27 cellular contexts compared by ENCODE assay signal in the genomic region with DNA sequence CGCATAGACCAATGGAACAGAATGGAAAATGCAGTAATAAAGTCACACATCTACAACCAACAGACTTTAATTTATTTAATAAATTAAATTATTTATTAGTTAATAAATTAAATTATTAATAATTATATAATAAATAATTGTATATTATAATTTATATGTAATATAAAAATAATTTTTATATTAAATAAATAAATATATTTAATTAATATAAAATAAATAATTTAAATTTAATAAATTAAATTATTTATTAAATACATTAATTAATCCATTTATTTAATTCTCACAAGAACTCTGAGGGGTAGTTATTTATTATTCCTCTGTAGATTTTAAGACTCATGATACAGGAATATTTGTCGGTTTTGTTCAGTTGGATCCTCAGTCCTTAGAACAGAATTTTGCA.
"Had no signal": no experiment of that assay in that cellular context is flagged by ENCODE, and none has a peak within 500 bp of the region (broad histone marks: within the 10 kb centered on the region; RNA-seq: fewer than 3 reads in every experiment).

No MANE protein-coding gene starts in this region.

- H3K27me3 ChIP-seq: ovary, spleen, suprapubic skin, tibial artery, upper lobe of right lung had no signal

- H3K36me3 ChIP-seq: left ventricle myocardium inferior, ovary, prostate gland, spleen, suprapubic skin, thoracic aorta, tibial artery, upper lobe of right lung had no signal

- H3K27ac ChIP-seq: left ventricle myocardium inferior, ovary, prostate gland, skin epidermis, spleen, suprapubic skin, thoracic aorta, tibial artery, upper lobe of right lung had no signal

- ATAC-seq: mucosa of descending colon; naive thymus-derived CD4-positive, alpha-beta T cell; natural killer cell treated with Interleukin-12 subunit alpha and Interleukin-12 subunit beta and Interleukin-15 and Interleukin-18, amount 100 ng/mL, for 72 hours; right cardiac atrium; sciatic nerve; stimulated activated effector memory CD8-positive, alpha-beta T cell treated with anti-CD3 and anti-CD28 coated beads, Interleukin-12 subunit alpha, Interleukin-12 subunit beta, amount 100 ng/mL, for 72 hours; upper lobe of right lung had no signal

- H3K27me3 Mint-ChIP-seq: memory B cell; naive thymus-derived CD4-positive, alpha-beta T cell; natural killer cell treated with Interleukin-12 subunit alpha and Interleukin-12 subunit beta and Interleukin-15 and Interleukin-18, amount 100 ng/mL, for 72 hours; stimulated activated naive CD8-positive, alpha-beta T cell treated with anti-CD3 and anti-CD28 coated beads, Interleukin-15, Interleukin-2, amounts not matched to agents 100 ng/mL and 50 ng/mL, for 24 hours had no signal

- H3K36me3 Mint-ChIP-seq: memory B cell; naive thymus-derived CD4-positive, alpha-beta T cell; stimulated activated effector memory CD8-positive, alpha-beta T cell treated with anti-CD3 and anti-CD28 coated beads, Interleukin-12 subunit alpha, Interleukin-12 subunit beta, amount 100 ng/mL, for 72 hours had no signal

- H3K4me3 Mint-ChIP-seq: memory B cell; naive thymus-derived CD4-positive, alpha-beta T cell; natural killer cell treated with Interleukin-12 subunit alpha and Interleukin-12 subunit beta and Interleukin-15 and Interleukin-18, amount 100 ng/mL, for 72 hours; stimulated activated effector memory CD8-positive, alpha-beta T cell treated with anti-CD3 and anti-CD28 coated beads, Interleukin-12 subunit alpha, Interleukin-12 subunit beta, amount 100 ng/mL, for 72 hours; stimulated activated naive CD8-positive, alpha-beta T cell treated with anti-CD3 and anti-CD28 coated beads, Interleukin-15, Interleukin-2, amounts not matched to agents 100 ng/mL and 50 ng/mL, for 24 hours had no signal

- DNase-seq: hippocampal formation; left ventricle myocardium inferior; midbrain; mucosa of descending colon; naive thymus-derived CD4-positive, alpha-beta T cell; ovary; posterior cingulate gyrus; retina; right cardiac atrium; spleen; stimulated activated CD4-positive, alpha-beta T cell treated with anti-CD3 and anti-CD28 coated beads, Interleukin-4, amount 100 ng/mL, for 24 hours; stimulated activated naive CD4-positive, alpha-beta T cell; tibial artery; trophoblast cell; upper lobe of right lung had no signal

- FAIRE-seq: islet of Langerhans, urothelium cell line had no signal

- H3K9me3 ChIP-seq: left ventricle myocardium inferior, mucosa of descending colon, ovary, prostate gland, suprapubic skin, thoracic aorta, tibial artery, upper lobe of right lung had no signal

- H3K4me3 ChIP-seq: left ventricle myocardium inferior, lung, mucosa of descending colon, ovary, prostate gland, skin epidermis, spleen, suprapubic skin, thoracic aorta, tibial artery, upper lobe of right lung had no signal

- H3K27ac Mint-ChIP-seq: memory B cell; naive thymus-derived CD4-positive, alpha-beta T cell; natural killer cell treated with Interleukin-12 subunit alpha and Interleukin-12 subunit beta and Interleukin-15 and Interleukin-18, amount 100 ng/mL, for 72 hours; stimulated activated effector memory CD8-positive, alpha-beta T cell treated with anti-CD3 and anti-CD28 coated beads, Interleukin-12 subunit alpha, Interleukin-12 subunit beta, amount 100 ng/mL, for 72 hours; stimulated activated naive CD8-positive, alpha-beta T cell treated with anti-CD3 and anti-CD28 coated beads, Interleukin-15, Interleukin-2, amounts not matched to agents 100 ng/mL and 50 ng/mL, for 24 hours had no signal

- H3K4me1 Mint-ChIP-seq: memory B cell; naive thymus-derived CD4-positive, alpha-beta T cell; stimulated activated effector memory CD8-positive, alpha-beta T cell treated with anti-CD3 and anti-CD28 coated beads, Interleukin-12 subunit alpha, Interleukin-12 subunit beta, amount 100 ng/mL, for 72 hours had no signal

- H3K4me1 ChIP-seq: left ventricle myocardium inferior, prostate gland, spleen, suprapubic skin, tibial artery, upper lobe of right lung had no signal
